In genomic region chr2:156435392-156435724, GRCh38 we compare ENCODE assay signal across 8 cellular contexts. TPM values are rescaled to one million over a fixed set of nuclear protein-coding genes. Genes with fewer than 3 reads are reported as not detected.
DNase-seq lines count a peak whose midpoint lies in the region; ATAC-seq and TF ChIP-seq lines count a peak whose summit lies in the region.

No MANE protein-coding gene starts in this region.

- ATAC-seq in HG03097 (IDR thresholded peaks at IDR 0.05; ENCODE audit: low FRiP score, unreplicated experiment) = peak; percentile 3
- no peak for ATAC-seq in HG03159 (IDR thresholded peaks at IDR 0.05; ENCODE audit: unreplicated experiment)
- no peak for ATAC-seq in GM18517 (IDR thresholded peaks at IDR 0.05; ENCODE audit: unreplicated experiment)
- ATAC-seq in HG03432 (IDR thresholded peaks at IDR 0.05; ENCODE audit: unreplicated experiment) = no peak

- H3K27me3 Mint-ChIP-seq in CD4-positive, alpha-beta memory T cell = no peaks in the 10 kb centered on the region

- peak overlapping the region; percentile 63 to 88 (median 82) for H3K27ac Mint-ChIP-seq in CD4-positive, alpha-beta memory T cell

- peaks cover 27% of the 10 kb centered on the region for H3K4me1 ChIP-seq in CD4-positive, alpha-beta memory T cell (ENCODE audit: insufficient read depth, low read length)
- peaks cover 17% of the 10 kb centered on the region for H3K4me1 ChIP-seq in thymus (ENCODE audit: control insufficient read depth, insufficient read depth, low read length)

- 5% methylated on average over 19 of the region's 19 CpGs for whole genome bisulfite sequencing in thymus

- H3K9me3 Mint-ChIP-seq in CD4-positive, alpha-beta memory T cell = no peaks in the 10 kb centered on the region

- H3K27ac ChIP-seq in CD4-positive, alpha-beta memory T cell (ENCODE audit: low read depth, low read length) = peak overlapping the region; percentile 65
- H3K27ac ChIP-seq in layer of hippocampus (ENCODE audit: low read depth, low read length) (peak overlapping the region; percentile 92), thymus (ENCODE audit: low read depth) (peak overlapping the region; percentile 93)

- peak overlapping the region; percentile 57 to 98 (median 85) for H3K4me3 Mint-ChIP-seq in CD4-positive, alpha-beta memory T cell

- peaks cover 0 to 4% of the 10 kb centered on the region in 2 donors for H3K36me3 Mint-ChIP-seq in CD4-positive, alpha-beta memory T cell

- no peak for TF ChIP-seq CTCF in astrocyte of the cerebellum (IDR thresholded peaks at IDR 0.05; ENCODE audit: low read depth, low read length, missing control alignments)

- H3K36me3 ChIP-seq in CD4-positive, alpha-beta memory T cell (ENCODE audit: insufficient read depth, low read length) = no peaks in the 10 kb centered on the region
- H3K36me3 ChIP-seq in thymus (ENCODE audit: control insufficient read depth, insufficient read depth) = no peaks in the 10 kb centered on the region

- intact Hi-C loops in CD4-positive, alpha-beta memory T cell (cut with micrococcal nuclease) = no loop called here

- in situ Hi-C loops in astrocyte of the cerebellum (cut with HindIII; ENCODE audit: low sequenced_read_pairs) = no loop called here

- CTCF ChIA-PET in CD4-positive, alpha-beta memory T cell (lab: Charles Lee; ENCODE audit: partially characterized antibody) = interaction anchor here (0.9 to 1.7 kb wide), 2 partner anchors 100 to 154 kb away, joined by 3 to 6 read pairs; no protein-coding TSS in a partner anchor

- POLR2A ChIA-PET in CD4-positive, alpha-beta memory T cell (lab: Charles Lee; ENCODE audit: partially characterized antibody) = interaction anchor here (2.8 to 4.5 kb wide), 4 partner anchors 35 to 101 kb away, joined by 15 to 32 read pairs (median 24); no protein-coding TSS in a partner anchor

- H3K4me1 Mint-ChIP-seq in CD4-positive, alpha-beta memory T cell = peaks cover 21 to 46% (median 29%) of the 10 kb centered on the region in 4 donors

- H3K4me3 ChIP-seq in CD4-positive, alpha-beta memory T cell (ENCODE audit: low read length in 2 of 2) = peak overlapping the region in 1 of 2 donors; percentile 66
- H3K4me3 ChIP-seq in astrocyte of the cerebellum (ENCODE audit: low read depth, low read length) (peak overlapping the region; percentile 64), thymus (ENCODE audit: low read length) (peak overlapping the region; percentile 79)

- no peaks in the 10 kb centered on the region for H3K9me3 ChIP-seq in CD4-positive, alpha-beta memory T cell (ENCODE audit: control insufficient read depth in 1 of 2, low read length in 2 of 2)
- H3K9me3 ChIP-seq in thymus (ENCODE audit: control insufficient read depth) = no peaks in the 10 kb centered on the region

- no peaks in the 10 kb centered on the region for H3K27me3 ChIP-seq in CD4-positive, alpha-beta memory T cell (ENCODE audit: insufficient read depth, low read length)
- H3K27me3 ChIP-seq in layer of hippocampus (ENCODE audit: control insufficient read depth, insufficient read depth, low read length) = no peaks in the 10 kb centered on the region
- no peaks in the 10 kb centered on the region for H3K27me3 ChIP-seq in thymus (ENCODE audit: control insufficient read depth, insufficient read depth)

- DNase-seq in CD4-positive, alpha-beta memory T cell = no peak
- DNase-seq in astrocyte of the cerebellum (ENCODE audit: low read depth) = no peak

RNA-seq across cellular contexts. Expression of gene GPD2, which starts 0.8 kb away (rescaled TPM):
- 10 to 100 TPM; 12.2 to 13.1 TPM for total RNA-seq in CD4-positive, alpha-beta memory T cell
- polyA plus RNA-seq in CD4-positive, alpha-beta memory T cell = 1 to 10 TPM; 3.5 to 7.8 TPM
- 6.5 TPM for polyA plus RNA-seq in thymus
